Comparison of ENCODE assay signal across 11 cellular contexts in the genomic region with DNA sequence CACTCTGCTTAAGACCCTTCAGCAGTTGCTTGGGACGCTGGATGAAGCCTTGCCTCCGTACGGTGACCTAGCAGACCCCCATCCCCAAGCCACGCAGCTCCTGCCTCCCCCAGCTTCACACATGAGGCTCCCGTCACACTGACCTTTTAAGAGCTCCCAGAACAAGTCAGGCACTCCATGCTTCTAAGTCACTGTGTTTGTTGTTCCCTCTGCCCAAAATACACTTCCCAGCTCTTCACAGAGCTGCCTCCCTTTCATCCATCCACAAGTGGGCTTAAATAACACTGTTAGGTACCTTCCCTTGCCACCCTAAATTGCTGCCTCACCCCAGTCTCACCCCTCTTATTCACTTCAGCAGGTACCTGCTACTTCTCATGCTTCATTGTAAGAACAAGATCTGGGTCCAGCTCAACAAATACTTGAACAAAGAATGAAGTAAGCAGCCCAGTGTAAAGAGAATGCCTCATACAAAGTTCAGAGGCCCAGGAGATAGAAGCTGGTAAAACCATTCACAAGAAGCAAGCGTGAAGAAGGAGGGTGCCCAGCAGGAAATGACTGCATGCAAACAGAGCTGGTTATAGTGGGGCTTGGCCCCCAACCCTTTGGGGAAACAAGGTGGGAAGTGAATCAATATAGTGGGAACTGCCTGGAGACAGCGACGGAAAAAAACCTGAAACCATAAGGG. TPM values are rescaled to one million over a fixed set of nuclear protein-coding genes. Genes with fewer than 3 reads are reported as not detected.
DNase-seq lines count a peak whose midpoint lies in the region; ATAC-seq, FAIRE-seq and TF ChIP-seq lines count a peak whose summit lies in the region.
"Had no signal": no experiment of that assay in that cellular context is flagged by ENCODE, and none has a peak within 500 bp of the region (broad histone marks: within the 10 kb centered on the region; RNA-seq: fewer than 3 reads in every experiment).

No MANE protein-coding gene starts in this region.

- H3K9me3 ChIP-seq in astrocyte (ENCODE audit: insufficient read depth, low read depth, low read length) = no peaks in the 10 kb centered on the region
- H3K9me3 ChIP-seq: thoracic aorta had no signal

- H3K79me2 ChIP-seq in astrocyte (ENCODE audit: insufficient read depth, low read length) = peaks cover 100% of the 10 kb centered on the region

- peaks cover 4% of the 10 kb centered on the region for H3K27me3 Mint-ChIP-seq in HFFc6 (ENCODE audit: insufficient read depth)
- H3K27me3 Mint-ChIP-seq in astrocyte (ENCODE audit: low read depth, unreplicated experiment) = no peaks in the 10 kb centered on the region
- no peaks in the 10 kb centered on the region for H3K27me3 Mint-ChIP-seq in natural killer cell (ENCODE audit: low read depth in 2 of 2)

- DNase-seq in NCI-H1417 (lab: John Stamatoyannopoulos, UW) (peak; percentile 7 to 71 (median 26)), NCI-H1417 treated with DMSO at 0.1 percent for 48 hours (lab: John Stamatoyannopoulos, UW) (no peak), HFFc6 (no peak), astrocyte (ENCODE audit: low read depth) (no peak), natural killer cell (no peak), RKO (ENCODE audit: low spot score) (no peak)
- DNase-seq: mammary epithelial cell, NCI-H1694 had no signal

- peaks cover 41% of the 10 kb centered on the region for H3K36me3 Mint-ChIP-seq in HFFc6 (ENCODE audit: low read depth)
- H3K36me3 Mint-ChIP-seq in astrocyte (ENCODE audit: low read depth, unreplicated experiment) = peaks cover 13% of the 10 kb centered on the region
- H3K36me3 Mint-ChIP-seq in natural killer cell = no peaks in the 10 kb centered on the region

- ATAC-seq in natural killer cell (no peak), HG03342 (IDR thresholded peaks at IDR 0.05; ENCODE audit: unreplicated experiment) (no peak), GM21367 (IDR thresholded peaks at IDR 0.05; ENCODE audit: unreplicated experiment) (no peak)

- TF ChIP-seq CTCF in HFFc6 (IDR thresholded peaks at IDR 0.05) = no peak
- no peak for TF ChIP-seq CTCF in astrocyte (IDR thresholded peaks at IDR 0.05; ENCODE audit: insufficient read depth, low read depth, low read length)
- no peak for TF ChIP-seq CTCF in natural killer cell (IDR thresholded peaks at IDR 0.05)

- H3K27ac ChIP-seq in astrocyte (ENCODE audit: low read depth, low read length) = no peak overlapping the region

- intact Hi-C loops in natural killer cell (cut with micrococcal nuclease) = no loop called here

- no peak for FAIRE-seq in astrocyte (lab: Jason Lieb, UNC)

- no peak overlapping the region for H3K4me2 ChIP-seq in astrocyte (ENCODE audit: low read length)

- H3K4me1 Mint-ChIP-seq in HFFc6 (ENCODE audit: low read depth) (peaks cover 67% of the 10 kb centered on the region), astrocyte (ENCODE audit: low read depth, unreplicated experiment) (peaks cover 49% of the 10 kb centered on the region), natural killer cell (peaks cover 65 to 75% of the 10 kb centered on the region in 2 donors)

- no peak overlapping the region for H3K9ac ChIP-seq in astrocyte (ENCODE audit: low read length)

- no peaks in the 10 kb centered on the region for H3K27me3 ChIP-seq in astrocyte (ENCODE audit: insufficient read depth, low read length)

- no peak overlapping the region for H3K4me3 ChIP-seq in astrocyte (ENCODE audit: insufficient read depth, low read depth, low read length)
- H3K4me3 ChIP-seq: thoracic aorta had no signal

- H3K4me3 Mint-ChIP-seq in HFFc6 (no peak overlapping the region), astrocyte (ENCODE audit: unreplicated experiment) (peak overlapping the region; percentile 5), natural killer cell (no peak overlapping the region)

- H3K36me3 ChIP-seq in astrocyte (ENCODE audit: insufficient read depth, low read length) = peaks cover 5% of the 10 kb centered on the region
- H3K36me3 ChIP-seq: thoracic aorta had no signal

- peak overlapping the region; percentile 25 for H3K27ac Mint-ChIP-seq in HFFc6
- H3K27ac Mint-ChIP-seq in astrocyte (ENCODE audit: unreplicated experiment) = no peak overlapping the region
- H3K27ac Mint-ChIP-seq in natural killer cell = peak overlapping the region; percentile 80 to 98

- H4K20me1 ChIP-seq in astrocyte (ENCODE audit: insufficient read depth, low read length) = peaks cover 78% of the 10 kb centered on the region

- H3K9me3 Mint-ChIP-seq in HFFc6 = no peaks in the 10 kb centered on the region
- H3K9me3 Mint-ChIP-seq in astrocyte (ENCODE audit: unreplicated experiment) = no peaks in the 10 kb centered on the region
- H3K9me3 Mint-ChIP-seq in natural killer cell = no peaks in the 10 kb centered on the region

- H2AFZ ChIP-seq in astrocyte (ENCODE audit: low read depth, low read length) = no peak overlapping the region

- peaks cover 5% of the 10 kb centered on the region for H3K4me1 ChIP-seq in astrocyte (ENCODE audit: insufficient read depth, low read length)

RNA-seq across cellular contexts. Expression of gene ZC3H7A, which starts 5.8 kb away (rescaled TPM):
- 10 to 100 TPM; 56.5 to 73.0 (median 63.5) TPM for total RNA-seq in HFFc6 (2021; fragmentation: NEBNext Ultra II Directional; extraction: Animal tissue kit (Norgen Biotek cat#: 25700))
- total RNA-seq in astrocyte = 64.2 and 68.7 TPM in 2 replicates
- 10 to 100 TPM; 80.6 to 91.8 (median 84.6) TPM for total RNA-seq in natural killer cell

RNA-seq across cellular contexts. Expression of gene TXNDC11, which starts 48.6 kb away (rescaled TPM):
- total RNA-seq in HFFc6 (2021; fragmentation: NEBNext Ultra II Directional; extraction: Animal tissue kit (Norgen Biotek cat#: 25700)) = 10 to 100 TPM; 38.8 to 49.0 (median 44.4) TPM
- total RNA-seq in astrocyte (29.0 and 34.9 TPM in 2 replicates), natural killer cell (10 to 100 TPM; 63.4 to 99.2 (median 68.9) TPM)

Comparison
In these comparisons a context has a peak if more than half of its experiments do, and no peak if none do; other contexts are left out.
1. DNase-seq: peak in NCI-H1417 (3 of 3); none in NCI-H1417 treated with DMSO at 0.1 percent for 48 hours (single experiment), HFFc6 (single experiment), astrocyte (single experiment), natural killer cell (single experiment) and RKO (single experiment).